Comparison of ENCODE assay signal across 17 cellular contexts in the genomic region with DNA sequence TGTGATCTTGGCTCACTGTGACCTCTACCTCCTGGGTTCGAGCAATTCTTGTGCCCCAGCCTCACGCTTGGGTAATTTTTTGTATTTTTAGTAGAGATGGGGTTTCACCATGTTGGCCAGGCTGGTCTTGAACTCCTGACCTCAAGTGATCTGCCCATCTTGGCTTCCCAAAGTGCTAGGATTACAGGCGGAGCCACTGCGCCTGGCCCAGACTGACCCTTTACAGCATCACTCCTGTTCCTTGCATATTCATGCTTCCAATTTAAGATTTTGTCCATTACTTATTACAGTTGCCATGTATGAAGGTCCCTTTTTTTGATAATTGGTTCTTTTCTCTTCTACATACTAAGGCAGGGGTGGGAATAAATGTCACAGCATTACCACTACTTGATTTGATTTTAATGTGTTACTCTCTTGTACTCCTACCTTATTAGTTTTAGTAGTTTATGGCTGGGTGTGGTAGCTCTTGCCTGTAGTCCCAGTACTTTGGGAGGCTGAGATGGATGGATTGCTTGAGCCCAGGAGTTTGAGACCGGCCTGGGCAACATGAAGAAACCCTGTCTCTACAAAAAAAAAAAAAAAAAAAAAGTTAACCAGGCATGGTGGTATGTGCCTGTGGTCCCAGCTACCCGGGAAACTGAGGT.
"Had no signal": no experiment of that assay in that cellular context is flagged by ENCODE, and none has a peak within 500 bp of the region (broad histone marks: within the 10 kb centered on the region; RNA-seq: fewer than 3 reads in every experiment).

No MANE protein-coding gene starts in this region.

- H3K9me3 Mint-ChIP-seq: activated B cell treated with CpG ODN at 0.5 μM for 24 hours; activated CD4-positive, alpha-beta T cell treated with anti-CD3 and anti-CD28 coated beads, Interleukin-2, amount 10 ng/mL, durations not matched to agents 24 days and 14 days; activated naive CD4-positive, alpha-beta T cell treated with anti-CD3 and anti-CD28 coated beads, Interleukin-2, amount 10 ng/mL, durations not matched to agents 7 days and 5 days; activated naive CD8-positive, alpha-beta T cell treated with anti-CD3 and anti-CD28 coated beads, Interleukin-2, amount 50 U/mL, for 24 hours; activated T-cell treated with anti-CD3 and anti-CD28 coated beads, Interleukin-2, amount 50 U/mL, for 24 hours; stimulated activated naive CD8-positive, alpha-beta T cell treated with anti-CD3 and anti-CD28 coated beads, Interleukin-15, amount 100 ng/mL, for 72 hours; T-helper 2 cell treated with Interferon-gamma antibody and Interleukin-4, amounts not matched to agents 5 μg/mL and 100 μg/mL, for 36 hours; type B pancreatic cell had no signal

- H3K27me3 Mint-ChIP-seq: activated B cell treated with CpG ODN at 0.5 μM for 24 hours; activated CD4-positive, alpha-beta T cell treated with anti-CD3 and anti-CD28 coated beads, Interleukin-2, amount 10 ng/mL, durations not matched to agents 24 days and 14 days; activated naive CD4-positive, alpha-beta T cell treated with anti-CD3 and anti-CD28 coated beads, Interleukin-2, amount 10 ng/mL, durations not matched to agents 7 days and 5 days; activated naive CD8-positive, alpha-beta T cell treated with anti-CD3 and anti-CD28 coated beads, Interleukin-2, amount 50 U/mL, for 24 hours; activated T-cell treated with anti-CD3 and anti-CD28 coated beads, Interleukin-2, amount 50 U/mL, for 24 hours; stimulated activated naive CD8-positive, alpha-beta T cell treated with anti-CD3 and anti-CD28 coated beads, Interleukin-15, amount 100 ng/mL, for 72 hours had no signal

- H3K4me3 Mint-ChIP-seq: activated B cell treated with CpG ODN at 0.5 μM for 24 hours; activated CD4-positive, alpha-beta T cell treated with anti-CD3 and anti-CD28 coated beads, Interleukin-2, amount 10 ng/mL, durations not matched to agents 24 days and 14 days; activated CD8-positive, alpha-beta T cell treated with anti-CD3 and anti-CD28 coated beads, Interleukin-2, amount 10 ng/mL, durations not matched to agents 7 days and 5 days; activated naive CD4-positive, alpha-beta T cell treated with anti-CD3 and anti-CD28 coated beads, Interleukin-2, amount 10 ng/mL, durations not matched to agents 7 days and 5 days; activated naive CD8-positive, alpha-beta T cell treated with anti-CD3 and anti-CD28 coated beads, Interleukin-2, amount 50 U/mL, for 24 hours; activated T-cell treated with anti-CD3 and anti-CD28 coated beads, Interleukin-2, amount 50 U/mL, for 24 hours; stimulated activated naive CD8-positive, alpha-beta T cell treated with anti-CD3 and anti-CD28 coated beads, Interleukin-15, amount 100 ng/mL, for 72 hours; T-helper 2 cell treated with Interferon-gamma antibody and Interleukin-4, amounts not matched to agents 5 μg/mL and 100 μg/mL, for 36 hours; type B pancreatic cell had no signal

- ATAC-seq: activated CD8-positive, alpha-beta T cell treated with anti-CD3 and anti-CD28 coated beads, Interleukin-2, amount 10 ng/mL, durations not matched to agents 7 days and 5 days; activated naive CD8-positive, alpha-beta T cell treated with anti-CD3 and anti-CD28 coated beads, Interleukin-2, amount 50 U/mL, for 24 hours; esophagus mucosa; lower lobe of right lung; right lobe of liver; stimulated activated naive CD8-positive, alpha-beta T cell treated with anti-CD3 and anti-CD28 coated beads, Interleukin-15, amount 100 ng/mL, for 72 hours had no signal

- H3K9me3 ChIP-seq: ascending aorta, lower lobe of right lung, right lobe of liver, testis had no signal

- H3K36me3 ChIP-seq: ascending aorta, lower lobe of right lung, right lobe of liver had no signal

- H3K4me3 ChIP-seq: ascending aorta, coronary artery, lower lobe of right lung, right lobe of liver, smooth muscle cell, testis had no signal

- DNase-seq: activated B cell treated with CpG ODN at 0.5 μM for 24 hours; activated CD4-positive, alpha-beta T cell treated with anti-CD3 and anti-CD28 coated beads, Interleukin-2, amount 10 ng/mL, durations not matched to agents 24 days and 14 days; activated CD8-positive, alpha-beta T cell treated with anti-CD3 and anti-CD28 coated beads, Interleukin-2, amount 10 ng/mL, durations not matched to agents 7 days and 5 days; activated naive CD4-positive, alpha-beta T cell treated with anti-CD3 and anti-CD28 coated beads, Interleukin-2, amount 10 ng/mL, durations not matched to agents 7 days and 5 days; activated naive CD8-positive, alpha-beta T cell treated with anti-CD3 and anti-CD28 coated beads, Interleukin-2, amount 50 U/mL, for 24 hours; activated T-cell treated with anti-CD3 and anti-CD28 coated beads, Interleukin-2, amount 50 U/mL, for 24 hours; lower lobe of right lung; right lobe of liver; stimulated activated CD4-positive, alpha-beta T cell treated with anti-CD3 and anti-CD28 coated beads, Interleukin-4, amount 100 ng/mL, for 1 hour; stimulated activated naive CD8-positive, alpha-beta T cell treated with anti-CD3 and anti-CD28 coated beads, Interleukin-15, amount 100 ng/mL, for 72 hours; testis had no signal

- H3K4me2 ChIP-seq: smooth muscle cell had no signal

- H3K27ac ChIP-seq: ascending aorta, coronary artery, lower lobe of right lung, right lobe of liver, testis had no signal

- H3K27me3 ChIP-seq: ascending aorta, right lobe of liver, testis had no signal

- H3K27ac Mint-ChIP-seq: activated B cell treated with CpG ODN at 0.5 μM for 24 hours; activated CD4-positive, alpha-beta T cell treated with anti-CD3 and anti-CD28 coated beads, Interleukin-2, amount 10 ng/mL, durations not matched to agents 24 days and 14 days; activated CD8-positive, alpha-beta T cell treated with anti-CD3 and anti-CD28 coated beads, Interleukin-2, amount 10 ng/mL, durations not matched to agents 7 days and 5 days; activated naive CD4-positive, alpha-beta T cell treated with anti-CD3 and anti-CD28 coated beads, Interleukin-2, amount 10 ng/mL, durations not matched to agents 7 days and 5 days; activated naive CD8-positive, alpha-beta T cell treated with anti-CD3 and anti-CD28 coated beads, Interleukin-2, amount 50 U/mL, for 24 hours; activated T-cell treated with anti-CD3 and anti-CD28 coated beads, Interleukin-2, amount 50 U/mL, for 24 hours; stimulated activated naive CD8-positive, alpha-beta T cell treated with anti-CD3 and anti-CD28 coated beads, Interleukin-15, amount 100 ng/mL, for 72 hours; T-helper 2 cell treated with Interferon-gamma antibody and Interleukin-4, amounts not matched to agents 5 μg/mL and 100 μg/mL, for 36 hours had no signal
